ENCODE assay signal across 11 cellular contexts in genomic region chr9:136511670-136512592, GRCh38. TPM values are rescaled to one million over a fixed set of nuclear protein-coding genes. Genes with fewer than 3 reads are reported as not detected.
DNase-seq lines count a peak whose midpoint lies in the region; TF ChIP-seq lines count a peak whose summit lies in the region.
"Had no signal": no experiment of that assay in that cellular context is flagged by ENCODE, and none has a peak within 500 bp of the region (broad histone marks: within the 10 kb centered on the region; RNA-seq: fewer than 3 reads in every experiment).

No MANE protein-coding gene starts in this region.

- TF ChIP-seq CTCF in breast epithelium (IDR thresholded peaks at IDR 0.05) (no peak), MCF 10A (IDR thresholded peaks at IDR 0.05; ENCODE audit: unreplicated experiment) (no peak), GM20000 (IDR thresholded peaks at IDR 0.05; ENCODE audit: extremely low read depth, missing control alignments) (no peak)

- no peak overlapping the region for H4K8ac ChIP-seq in mesendoderm (ENCODE audit: low read depth, low read length)

- H3K9ac ChIP-seq in mesendoderm (ENCODE audit: low read length) = no peak overlapping the region

- H3K4me3 ChIP-seq in breast epithelium (peak overlapping the region in 1 of 3 donors; percentile 3), mesendoderm (ENCODE audit: low read length) (no peak overlapping the region)

- H3K4ac ChIP-seq in mesendoderm (ENCODE audit: low read depth, low read length) = no peak overlapping the region

- H4K5ac ChIP-seq in mesendoderm (ENCODE audit: low read length) = no peak overlapping the region

- no peak overlapping the region for H3K56ac ChIP-seq in mesendoderm (ENCODE audit: low read length)

- no peak overlapping the region for H3K4me2 ChIP-seq in mesendoderm (ENCODE audit: low read length)

- no peak overlapping the region for H2BK15ac ChIP-seq in mesendoderm (replicated peaks; ENCODE audit: low read depth)

- no CpG with 5 or more reads among the region's 46 CpGs for WGBS in mesendoderm (ENCODE audit: extremely low coverage, insufficient coverage, low lambda C conversion rate)

- H2BK120ac ChIP-seq in mesendoderm (ENCODE audit: low read depth, low read length) = no peak overlapping the region

- no peaks in the 10 kb centered on the region for H3K27me3 Mint-ChIP-seq in MCF 10A (ENCODE audit: insufficient read depth, unreplicated experiment)

- intact Hi-C loops in breast epithelium (cut with DNase I; ENCODE audit: low total_unique reads) (no loop called here), MCF 10A (cut with micrococcal nuclease) (no loop called here)

- H3K18ac ChIP-seq in mesendoderm (ENCODE audit: low read length) = no peak overlapping the region

- H3K4me3 Mint-ChIP-seq in MCF 10A (ENCODE audit: unreplicated experiment) = no peak overlapping the region

- BruUV-seq in MCF 10A (replicated peaks; lab: Mats Ljungman, UMichigan) = no TSS peak

- DNase-seq in breast epithelium (ENCODE audit: low spot score in 2 of 2) = no peak
- no peak for DNase-seq in MCF 10A (ENCODE audit: unreplicated experiment)
- peak; percentile 81 to 83 for DNase-seq in hippocampal formation (lab: John Stamatoyannopoulos, UW)
- peak; percentile 93 for DNase-seq in pons (ENCODE audit: low spot score)
- no peak for DNase-seq in GM20000 (ENCODE audit: low spot score)
- no peak for DNase-seq in mesendoderm
- no peak for DNase-seq in stimulated activated CD4-positive, alpha-beta T cell treated with anti-CD3 and anti-CD28 coated beads, Interleukin-2, amount 100 ng/mL, for 48 hours
- DNase-seq in activated naive CD4-positive, alpha-beta T cell treated with Interleukin-2 at 50 U/mL for 16 hours = no peak
- DNase-seq: activated T-cell treated with anti-CD3 and anti-CD28 coated beads for 4 hours, NCI-H1694 treated with DMSO at 0.1 percent for 48 hours, OCI-M1 had no signal

- no peaks in the 10 kb centered on the region for H3K36me3 ChIP-seq in breast epithelium
- H3K36me3 ChIP-seq in mesendoderm (ENCODE audit: control insufficient read depth, insufficient read depth, low read length) = peaks cover 8% of the 10 kb centered on the region

- H3K9me3 ChIP-seq in breast epithelium = no peaks in the 10 kb centered on the region

- POLR2A ChIA-PET in MCF 10A (lab: Yijun Ruan, JAX) = no interaction called here

- H3K27ac ChIP-seq in breast epithelium = peak overlapping the region; percentile 58 to 85
- H3K27ac ChIP-seq in mesendoderm (ENCODE audit: low read depth, low read length) = no peak overlapping the region

- no peak overlapping the region for H2BK5ac ChIP-seq in mesendoderm (ENCODE audit: low read length)

- H3K9me3 Mint-ChIP-seq in MCF 10A (ENCODE audit: unreplicated experiment) = no peaks in the 10 kb centered on the region

- no peaks in the 10 kb centered on the region for H3K4me1 ChIP-seq in breast epithelium
- H3K4me1 ChIP-seq in mesendoderm (ENCODE audit: control insufficient read depth, low read depth, low read length) = no peaks in the 10 kb centered on the region

- H3K23ac ChIP-seq in mesendoderm (ENCODE audit: low read length) = no peak overlapping the region

- TF ChIP-seq POLR2A in breast epithelium (IDR thresholded peaks at IDR 0.05) = no peak

- no peak overlapping the region for H3K27ac Mint-ChIP-seq in MCF 10A (ENCODE audit: low read depth, unreplicated experiment)

- H3K79me1 ChIP-seq in mesendoderm (ENCODE audit: low read length) = no peaks in the 10 kb centered on the region

- CTCF ChIA-PET in MCF 10A (lab: Yijun Ruan, JAX) = no interaction called here

- no peaks in the 10 kb centered on the region for H3K27me3 ChIP-seq in breast epithelium
- no peaks in the 10 kb centered on the region for H3K27me3 ChIP-seq in mesendoderm (ENCODE audit: insufficient read depth, low read length, poor library complexity)

- H3K4me1 Mint-ChIP-seq in MCF 10A (ENCODE audit: insufficient read depth, unreplicated experiment) = no peaks in the 10 kb centered on the region

- peaks cover 69% of the 10 kb centered on the region for H3K36me3 Mint-ChIP-seq in MCF 10A (ENCODE audit: insufficient read depth, unreplicated experiment)

- H3K79me2 ChIP-seq in mesendoderm (ENCODE audit: control insufficient read depth, insufficient read depth, low read length) = no peaks in the 10 kb centered on the region

- no peak overlapping the region for H2AK5ac ChIP-seq in mesendoderm (ENCODE audit: low read length)

RNA-seq across cellular contexts. Expression of gene SEC16A, which starts 29.1 kb away (rescaled TPM):
- total RNA-seq in breast epithelium (10 to 100 TPM; 41.9 to 55.1 (median 42.9) TPM), MCF 10A (2022) (85.8 and 88.8 TPM in 2 replicates)
- polyA plus RNA-seq in mesendoderm (2013, experiment 1 of 2) = 23.8 TPM
- 22.3 TPM for polyA plus RNA-seq in mesendoderm (2013, experiment 2 of 2)

RNA-seq across cellular contexts. Expression of gene NOTCH1, which starts 33.9 kb away (rescaled TPM):
- total RNA-seq in breast epithelium (10 to 100 TPM; 12.6 to 33.8 (median 21.1) TPM), MCF 10A (2022) (37.5 and 53.4 TPM in 2 replicates)
- polyA plus RNA-seq in mesendoderm (2013, experiment 1 of 2) = 14.3 TPM
- 14.2 TPM for polyA plus RNA-seq in mesendoderm (2013, experiment 2 of 2)

Comparison
In these comparisons a context has a peak if more than half of its experiments do, and no peak if none do; other contexts are left out.
1. DNase-seq: peak in hippocampal formation (2 of 2) and pons (single experiment); none in breast epithelium (0 of 2), MCF 10A (single experiment), GM20000 (single experiment), mesendoderm (single experiment), stimulated activated CD4-positive, alpha-beta T cell treated with anti-CD3 and anti-CD28 coated beads, Interleukin-2, amount 100 ng/mL, for 48 hours (0 of 2) and activated naive CD4-positive, alpha-beta T cell treated with Interleukin-2 at 50 U/mL for 16 hours (single experiment).